In genomic region chr13:73429691-73430090, GRCh38 we compare ENCODE assay signal across 13 cellular contexts.
DNase-seq lines count a peak whose midpoint lies in the region; ATAC-seq, FAIRE-seq and TF ChIP-seq lines count a peak whose summit lies in the region.
"Had no signal": no experiment of that assay in that cellular context is flagged by ENCODE, and none has a peak within 500 bp of the region (broad histone marks: within the 10 kb centered on the region; RNA-seq: fewer than 3 reads in every experiment).

No MANE protein-coding gene starts in this region.

- peaks cover 7 to 28% of the 10 kb centered on the region in 2 donors for H3K4me1 ChIP-seq in duodenal mucosa (ENCODE audit: control insufficient read depth in 1 of 2, insufficient read depth in 2 of 2, low read length in 2 of 2)
- H3K4me1 ChIP-seq in kidney (ENCODE audit: control insufficient read depth in 1 of 2, insufficient read depth in 1 of 2, low read depth in 1 of 2, low read length in 2 of 2), result no peaks in the 10 kb centered on the region
- no peaks in the 10 kb centered on the region for H3K4me1 ChIP-seq in psoas muscle
- H3K4me1 ChIP-seq: thyroid gland had no signal

- 89 to 95% (median 93%) methylated on average over 1 of the region's 1 CpG for WGBS in psoas muscle, 3 donors

- no peak for TF ChIP-seq CTCF in mesothelial cell of epicardium (IDR thresholded peaks at IDR 0.05; ENCODE audit: unreplicated experiment)
- TF ChIP-seq CTCF in kidney (IDR thresholded peaks at IDR 0.05; ENCODE audit: borderline replicate concordance, extremely low read depth, insufficient read depth), result no peak
- TF ChIP-seq CTCF in psoas muscle (IDR thresholded peaks at IDR 0.05), result no peak

- H3K27ac Mint-ChIP-seq in mesothelial cell of epicardium, result peak overlapping the region; percentile 73
- H3K27ac Mint-ChIP-seq: activated naive CD8-positive, alpha-beta T cell treated with anti-CD3 and anti-CD28 coated beads, Interleukin-2, amount 10 ng/mL, durations not matched to agents 7 days and 5 days; GM23338 had no signal

- no peaks in the 10 kb centered on the region for H3K9me3 ChIP-seq in duodenal mucosa (ENCODE audit: control insufficient read depth in 1 of 2, low read length in 2 of 2)
- H3K9me3 ChIP-seq in kidney (ENCODE audit: control insufficient read depth in 1 of 2, low read length in 2 of 2), result no peaks in the 10 kb centered on the region
- no peaks in the 10 kb centered on the region for H3K9me3 ChIP-seq in psoas muscle
- H3K9me3 ChIP-seq: thyroid gland had no signal

- H3K4me1 Mint-ChIP-seq in mesothelial cell of epicardium, result peaks cover 21% of the 10 kb centered on the region
- H3K4me1 Mint-ChIP-seq: GM23338, neural crest cell had no signal

- intact Hi-C loops in kidney (cut with DNase I) (no loop called here), psoas muscle (cut with DNase I) (no loop called here)

- no peak overlapping the region for H3K9ac ChIP-seq in duodenal mucosa (ENCODE audit: low read depth in 1 of 2, low read length in 2 of 2)
- no peak overlapping the region for H3K9ac ChIP-seq in kidney (ENCODE audit: low read length in 2 of 2)

- no peaks in the 10 kb centered on the region for H3K27me3 Mint-ChIP-seq in mesothelial cell of epicardium (ENCODE audit: low read depth)
- H3K27me3 Mint-ChIP-seq: activated naive CD8-positive, alpha-beta T cell treated with anti-CD3 and anti-CD28 coated beads, Interleukin-2, amount 10 ng/mL, durations not matched to agents 7 days and 5 days had no signal

- DNase-seq in AG20443 (ENCODE audit: low spot score), result peak; percentile 21
- peak; percentile 88 for DNase-seq in LoVo (ENCODE audit: low spot score)
- no peak for DNase-seq in mesothelial cell of epicardium (ENCODE audit: low spot score in 2 of 2, unreplicated experiment in 2 of 2)
- DNase-seq in kidney, result no peak
- DNase-seq in T-helper 2 cell, result no peak
- DNase-seq in psoas muscle, result no peak
- no peak for DNase-seq in NCI-H1105 (lab: John Stamatoyannopoulos, UW)
- DNase-seq: activated CD4-positive, CD25-positive, alpha-beta regulatory T cell treated with anti-CD3 and anti-CD28 coated beads, Interleukin-2, amount 50 U/mL, for 72 hours; activated naive CD8-positive, alpha-beta T cell treated with anti-CD3 and anti-CD28 coated beads, Interleukin-2, amount 10 ng/mL, durations not matched to agents 7 days and 5 days; thyroid gland had no signal

- H3K4me3 ChIP-seq in duodenal mucosa (ENCODE audit: low read depth in 1 of 2, low read length in 2 of 2) (no peak overlapping the region), kidney (ENCODE audit: low read length in 2 of 2) (no peak overlapping the region), psoas muscle (no peak overlapping the region)
- H3K4me3 ChIP-seq: GM23338, thyroid gland had no signal

- no peak for ATAC-seq in psoas muscle
- ATAC-seq: GM23338 had no signal

- peaks cover 20% of the 10 kb centered on the region for H3K9me3 Mint-ChIP-seq in mesothelial cell of epicardium
- H3K9me3 Mint-ChIP-seq: GM23338 had no signal

- H3K36me3 Mint-ChIP-seq in mesothelial cell of epicardium, result no peaks in the 10 kb centered on the region
- H3K36me3 Mint-ChIP-seq: activated naive CD8-positive, alpha-beta T cell treated with anti-CD3 and anti-CD28 coated beads, Interleukin-2, amount 10 ng/mL, durations not matched to agents 7 days and 5 days had no signal

- no peak overlapping the region for H3K4me3 Mint-ChIP-seq in mesothelial cell of epicardium
- H3K4me3 Mint-ChIP-seq: activated naive CD8-positive, alpha-beta T cell treated with anti-CD3 and anti-CD28 coated beads, Interleukin-2, amount 10 ng/mL, durations not matched to agents 7 days and 5 days; GM23338; neural crest cell had no signal

- FAIRE-seq in kidney (lab: Jason Lieb, UNC), result no peak

- peak overlapping the region; percentile 39 for H3K27ac ChIP-seq in duodenal mucosa (ENCODE audit: low read depth, low read length)
- no peak overlapping the region for H3K27ac ChIP-seq in kidney (ENCODE audit: low read depth in 2 of 2, low read length in 2 of 2)
- H3K27ac ChIP-seq in psoas muscle, result no peak overlapping the region
- H3K27ac ChIP-seq: thyroid gland had no signal

- no peaks in the 10 kb centered on the region for H3K27me3 ChIP-seq in duodenal mucosa (ENCODE audit: control insufficient read depth in 1 of 2, insufficient read depth in 2 of 2, low read length in 2 of 2)
- H3K27me3 ChIP-seq in psoas muscle (ENCODE audit: insufficient read depth in 3 of 3, low read length in 2 of 3), result no peaks in the 10 kb centered on the region
- H3K27me3 ChIP-seq: thyroid gland had no signal

- H3K36me3 ChIP-seq in duodenal mucosa (ENCODE audit: control insufficient read depth in 1 of 2, insufficient read depth in 2 of 2, low read length in 2 of 2) (no peaks in the 10 kb centered on the region), kidney (ENCODE audit: control insufficient read depth in 1 of 2, insufficient read depth in 2 of 2, low read length in 2 of 2) (no peaks in the 10 kb centered on the region), psoas muscle (ENCODE audit: insufficient read depth in 1 of 2, low read depth in 1 of 2) (no peaks in the 10 kb centered on the region)
- H3K36me3 ChIP-seq: thyroid gland had no signal

Comparison
In these comparisons a context has a peak if more than half of its experiments do, and no peak if none do; other contexts are left out.
1. DNase-seq: peak in AG20443 (single experiment) and LoVo (single experiment); none in mesothelial cell of epicardium (0 of 2), kidney (single experiment), T-helper 2 cell (0 of 5), psoas muscle (0 of 2) and NCI-H1105 (single experiment).